8 cellular contexts compared by ENCODE assay signal in genomic region chr12:109946505-109946904, GRCh38. TPM values are rescaled to one million over a fixed set of nuclear protein-coding genes. Genes with fewer than 3 reads are reported as not detected.
A peak's percentile ranks its signal among the peaks of the same experiment; 100 is the strongest.
DNase-seq lines count a peak whose midpoint lies in the region; ATAC-seq, FAIRE-seq and TF ChIP-seq lines count a peak whose summit lies in the region.

No MANE protein-coding gene starts in this region.

- CTCF ChIA-PET in GM10248 (lab: Yijun Ruan, JAX): interaction anchor here (1.2 kb wide), 1 partner anchor 15 kb away, joined by 3 read pairs; no protein-coding TSS in a partner anchor

- H3K27ac Mint-ChIP-seq in nephron: peak overlapping the region; percentile 93 to 99 (median 99)

- peaks cover 29% of the 10 kb centered on the region for H3K36me3 Mint-ChIP-seq in nephron (ENCODE audit: low read depth)

- FAIRE-seq in D721Med (lab: Jason Lieb, UNC): no peak

- ATAC-seq in esophagus mucosa: peak; percentile 32

- no peaks in the 10 kb centered on the region for H3K9me3 Mint-ChIP-seq in nephron

- H3K4me1 Mint-ChIP-seq in nephron: peaks cover 66% of the 10 kb centered on the region

- POLR2A ChIA-PET in GM10248 (lab: Yijun Ruan, JAX): no interaction called here

- in situ Hi-C loops in SK-MEL-5 (cut with HindIII; ENCODE audit: low pct_unique_long_range_greater_than_20kb, low sequenced_read_pairs): no loop called here

- no peak for TF ChIP-seq CTCF in nephron (IDR thresholded peaks at IDR 0.05; ENCODE audit: unreplicated experiment in 3 of 3)
- TF ChIP-seq CTCF in D721Med (IDR thresholded peaks at IDR 0.05; ENCODE audit: insufficient read depth, missing control alignments): no peak
- TF ChIP-seq CTCF in GM10248 (IDR thresholded peaks at IDR 0.05; ENCODE audit: control extremely low read depth, extremely low read depth, low read depth, missing control alignments): no peak

- peak; percentile 38 for DNase-seq in CD1c-positive myeloid dendritic cell (ENCODE audit: extremely low spot score)
- DNase-seq in SK-MEL-5 (ENCODE audit: low read depth, low spot score): peak; percentile 73
- DNase-seq in inferior parietal cortex (ENCODE audit: extremely low spot score): no peak
- DNase-seq in D721Med (ENCODE audit: insufficient read length, low spot score): no peak
- no peak for DNase-seq in GM10248 (ENCODE audit: extremely low spot score)
- DNase-seq in NCI-H82 (lab: John Stamatoyannopoulos, UW): no peak

- peak overlapping the region; percentile 58 to 67 (median 67) for H3K4me3 Mint-ChIP-seq in nephron

- H3K27me3 Mint-ChIP-seq in nephron (ENCODE audit: low read depth): no peaks in the 10 kb centered on the region

RNA-seq across cellular contexts. Expression of gene TCHP, which starts 46.4 kb away (rescaled TPM):
- total RNA-seq in SK-MEL-5 (2014; rRNA removed; shearing (Covaris generic)): 12.0 and 13.0 TPM in 2 replicates
- polyA plus RNA-seq in SK-MEL-5 (2015; cell fraction: cytosol; rRNA removed): 41.8 and 47.4 TPM in 2 replicates
- polyA plus RNA-seq in SK-MEL-5 (2015; cell fraction: nucleus; rRNA removed): 38.9 and 61.6 TPM in 2 replicates
- 13.1 TPM for total RNA-seq in esophagus mucosa

RNA-seq across cellular contexts. Expression of gene GIT2, which starts 49.7 kb away (rescaled TPM):
- 32.8 and 36.0 TPM in 2 replicates for total RNA-seq in SK-MEL-5 (2014; rRNA removed; shearing (Covaris generic))
- 36.7 and 46.6 TPM in 2 replicates for polyA plus RNA-seq in SK-MEL-5 (2015; cell fraction: cytosol; rRNA removed)
- 152 and 167 TPM in 2 replicates for polyA plus RNA-seq in SK-MEL-5 (2015; cell fraction: nucleus; rRNA removed)
- total RNA-seq in esophagus mucosa: 16.3 TPM

RNA-seq across cellular contexts. Expression of gene ANKRD13A, which starts 52.7 kb away (rescaled TPM):
- 36.4 and 45.8 TPM in 2 replicates for total RNA-seq in SK-MEL-5 (2014; rRNA removed; shearing (Covaris generic))
- polyA plus RNA-seq in SK-MEL-5 (2015; cell fraction: cytosol; rRNA removed): 39.3 and 55.3 TPM in 2 replicates
- polyA plus RNA-seq in SK-MEL-5 (2015; cell fraction: nucleus; rRNA removed): 64.6 and 72.5 TPM in 2 replicates
- 31.8 TPM for total RNA-seq in esophagus mucosa

Comparison
In these comparisons a context has a peak if more than half of its experiments do, and no peak if none do; other contexts are left out.
1. DNase-seq: peak in CD1c-positive myeloid dendritic cell (single experiment) and SK-MEL-5 (single experiment); none in inferior parietal cortex (single experiment), D721Med (single experiment), GM10248 (single experiment) and NCI-H82 (single experiment).